Comparison of ENCODE assay signal across 23 cellular contexts in the genomic region with DNA sequence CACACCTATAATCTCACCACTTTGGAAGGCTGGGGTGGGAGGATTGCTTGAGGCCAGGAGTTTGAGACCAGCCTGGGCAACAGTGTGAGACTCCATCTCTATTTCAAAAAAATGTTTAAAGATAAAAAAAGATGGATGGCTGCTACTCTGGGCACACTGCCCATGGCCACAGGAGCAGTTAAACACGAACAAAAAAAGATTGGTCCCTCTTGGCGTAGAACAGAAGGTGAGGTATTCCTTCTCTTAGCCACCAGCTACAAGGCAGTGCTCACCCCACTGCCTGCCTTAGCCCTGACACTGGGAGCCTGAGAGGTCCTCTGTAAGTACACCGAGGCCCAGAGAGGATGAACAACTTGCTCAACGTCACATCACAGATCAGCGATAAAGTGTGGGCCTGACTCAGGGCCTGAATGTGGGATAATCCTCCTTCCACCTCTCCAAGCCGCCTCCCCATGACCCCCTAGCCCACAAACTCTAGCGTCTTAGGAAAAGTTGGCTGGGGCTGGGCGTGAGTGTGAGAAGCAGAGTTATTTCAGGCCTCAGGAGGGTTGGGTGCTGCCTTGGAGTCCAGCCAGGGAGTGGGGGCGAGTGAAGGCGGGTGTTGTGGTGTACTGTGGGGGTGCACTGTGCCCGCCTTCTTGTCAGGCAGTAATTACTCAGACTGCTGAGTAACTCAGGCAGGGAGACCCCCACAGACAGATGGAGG. TPM values are rescaled to one million over a fixed set of nuclear protein-coding genes. Genes with fewer than 3 reads are reported as not detected.
DNase-seq lines count a peak whose midpoint lies in the region; ATAC-seq, FAIRE-seq and TF ChIP-seq lines count a peak whose summit lies in the region.
"Had no signal": no experiment of that assay in that cellular context is flagged by ENCODE, and none has a peak within 500 bp of the region (broad histone marks: within the 10 kb centered on the region; RNA-seq: fewer than 3 reads in every experiment).

No MANE protein-coding gene starts in this region.

- DNase-seq in right cardiac atrium (peak in 2 of 3 donors; percentile 51 to 71), left ventricle myocardium superior (no peak), H1 (ENCODE audit: low read depth in 1 of 2, low spot score in 2 of 2) (no peak), type B pancreatic cell (ENCODE audit: extremely low spot score, unreplicated experiment) (no peak), NCI-H2196 treated with DMSO at 0.1 percent for 48 hours (lab: John Stamatoyannopoulos, UW; ENCODE audit: unreplicated experiment) (no peak), DMS 273 (lab: John Stamatoyannopoulos, UW; ENCODE audit: unreplicated experiment) (no peak)
- DNase-seq: ACHN; activated CD4-positive, alpha-beta T cell treated with anti-CD3 and anti-CD28 coated beads, Interleukin-2, amount 10 ng/mL, durations not matched to agents 7 days and 5 days; activated naive CD4-positive, alpha-beta T cell treated with Interleukin-2 at 50 U/mL for 16 hours; brain microvascular endothelial cell; CD8-positive, alpha-beta T cell; cortex of kidney; DMS79; HCEC 1CT; NCI-H1694; nephron progenitor cell; RPMI8226; stimulated activated CD4-positive, alpha-beta T cell treated with anti-CD3 and anti-CD28 coated beads, Interleukin-15, amount 100 ng/mL, for 24 hours; stimulated activated naive CD4-positive, alpha-beta T cell; transverse colon had no signal

- H2BK12ac ChIP-seq in H1 (ENCODE audit: low read depth, low read length) = no peak overlapping the region

- FAIRE-seq in H1 (lab: Jason Lieb, UNC) = no peak
- FAIRE-seq: keratinocyte, TTC549 had no signal

- no peak overlapping the region for H4K8ac ChIP-seq in H1 (ENCODE audit: extremely low read depth, insufficient read depth, low read length)

- peaks cover 4% of the 10 kb centered on the region for H3K9me3 Mint-ChIP-seq in type B pancreatic cell
- H3K9me3 Mint-ChIP-seq: activated CD4-positive, alpha-beta T cell treated with anti-CD3 and anti-CD28 coated beads, Interleukin-2, amount 10 ng/mL, durations not matched to agents 7 days and 5 days; CD8-positive, alpha-beta T cell had no signal

- peak overlapping the region; percentile 57 for H3K4me3 Mint-ChIP-seq in type B pancreatic cell
- H3K4me3 Mint-ChIP-seq: activated CD4-positive, alpha-beta T cell treated with anti-CD3 and anti-CD28 coated beads, Interleukin-2, amount 10 ng/mL, durations not matched to agents 7 days and 5 days; CD8-positive, alpha-beta T cell had no signal

- no peak overlapping the region for H3K56ac ChIP-seq in H1 (replicated peaks; ENCODE audit: insufficient read length, low read depth, low read length)

- no peak overlapping the region for H3K23ac ChIP-seq in H1 (ENCODE audit: insufficient read length)

- H2AK5ac ChIP-seq in H1 (ENCODE audit: low read depth, low read length) = peak overlapping the region; percentile 7; the same call in 1 of the 2 replicates

- H3K79me1 ChIP-seq in H1 (ENCODE audit: low read depth, low read length) = no peaks in the 10 kb centered on the region

- 47% methylated on average over 11 of the region's 11 CpGs for WGBS in right cardiac atrium
- 81% methylated on average over 11 of the region's 11 CpGs; no CpG with 5 or more reads in 1 of the 2 experiments for WGBS in H1 (ENCODE audit: extremely low coverage in 1 of 2, insufficient coverage in 1 of 2, insufficient read length in 1 of 2, insufficient replicate concordance in 2 of 2, low coverage in 1 of 2, low lambda C conversion rate in 2 of 2, missing lambda C conversion rate in 1 of 2), 2 experiments

- ATAC-seq in right cardiac atrium = no peak
- ATAC-seq in left ventricle myocardium superior = no peak
- ATAC-seq: CD8-positive, alpha-beta T cell had no signal

- no peak overlapping the region for H4K5ac ChIP-seq in H1 (ENCODE audit: insufficient read length, low read depth, low read length)

- no peak overlapping the region for H3K27ac Mint-ChIP-seq in type B pancreatic cell
- H3K27ac Mint-ChIP-seq: CD8-positive, alpha-beta T cell; nephron progenitor cell had no signal

- H3K36me3 Mint-ChIP-seq in type B pancreatic cell = no peaks in the 10 kb centered on the region

- no peak overlapping the region for H2BK5ac ChIP-seq in H1 (ENCODE audit: low read depth, low read length)

- H4K91ac ChIP-seq in H1 (replicated peaks; ENCODE audit: insufficient read length, low read length) = no peak overlapping the region

- H3K27ac ChIP-seq in right cardiac atrium (ENCODE audit: low read length) = peak overlapping the region; percentile 25
- H3K27ac ChIP-seq in H1 (ENCODE audit: low read depth, low read length) = no peak overlapping the region
- H3K27ac ChIP-seq: brain microvascular endothelial cell, hepatocyte, transverse colon had no signal

- H3K79me2 ChIP-seq in H1 (ENCODE audit: control insufficient read depth in 1 of 2, insufficient read depth in 2 of 2, low read length in 2 of 2) = no peaks in the 10 kb centered on the region

- POLR2A ChIA-PET in H1 (lab: Charles Lee; ENCODE audit: partially characterized antibody) = interaction anchor here (0.6 to 1.2 kb wide), 3 partner anchors 10 to 24 kb away, joined by 3 to 4 read pairs (median 3); no protein-coding TSS in a partner anchor

- H2BK20ac ChIP-seq in H1 (ENCODE audit: low read length) = no peak overlapping the region

- H3K36me3 ChIP-seq in H1 (ENCODE audit: control insufficient read depth in 2 of 4, insufficient read depth in 4 of 4, low read length in 3 of 4) = peaks cover 0 to 6% (median 0%) of the 10 kb centered on the region in 4 experiments; a peak in 1 of 8 replicates
- H3K36me3 ChIP-seq: brain microvascular endothelial cell, transverse colon had no signal

- no peak overlapping the region for H3K4me3 ChIP-seq in right cardiac atrium (ENCODE audit: low read length)
- no peak overlapping the region for H3K4me3 ChIP-seq in H1 (ENCODE audit: extremely low read depth in 1 of 4, insufficient read depth in 2 of 4, low read depth in 3 of 4, low read length in 4 of 4)
- H3K4me3 ChIP-seq: hepatocyte, transverse colon had no signal

- H3K4me1 ChIP-seq in right cardiac atrium (ENCODE audit: control insufficient read depth, insufficient read depth, low read length) = peaks cover 2% of the 10 kb centered on the region
- H3K4me1 ChIP-seq in H1 (replicated peaks in 1 of 4; ENCODE audit: control insufficient read depth in 3 of 4, insufficient read depth in 4 of 4, low read length in 3 of 4) = peaks cover 4 to 20% (median 7%) of the 10 kb centered on the region in 4 experiments

- H3K27me3 Mint-ChIP-seq in type B pancreatic cell = peaks cover 52% of the 10 kb centered on the region

- H3K14ac ChIP-seq in H1 (ENCODE audit: insufficient read length) = no peak overlapping the region

- H3K27me3 ChIP-seq in right cardiac atrium (ENCODE audit: control insufficient read depth, insufficient read depth) (no peaks in the 10 kb centered on the region), H1 (replicated peaks in 1 of 4; ENCODE audit: control insufficient read depth in 3 of 4, extremely low read depth in 1 of 4, insufficient read depth in 3 of 4, low read length in 3 of 4) (peaks cover 67 to 71% (median 69%) of the 10 kb centered on the region in 4 experiments)

- no peak overlapping the region for H2BK15ac ChIP-seq in H1 (ENCODE audit: low read length)

- TF ChIP-seq RAD21 in H1 (IDR thresholded peaks at IDR 0.05 in 1 of 2, conservative IDR thresholded peaks at IDR 0.05 in 1 of 2; ENCODE audit: low read depth in 2 of 2, low read length in 2 of 2) = no peak

- H3K4me2 ChIP-seq in H1 (ENCODE audit: insufficient read depth in 1 of 2, low read depth in 2 of 2, low read length in 2 of 2) = no peak overlapping the region
- H3K4me2 ChIP-seq: hepatocyte had no signal

- peaks cover 0 to 8% of the 10 kb centered on the region in 2 experiments for H4K20me1 ChIP-seq in H1 (replicated peaks in 1 of 2; ENCODE audit: control insufficient read depth in 1 of 2, insufficient read depth in 2 of 2, low read length in 2 of 2)

- CTCF ChIA-PET in H1 (lab: Charles Lee; ENCODE audit: partially characterized antibody) = interaction anchor here (0.6 to 5.3 kb wide), 12 partner anchors 8 to 398 kb away, joined by 3 to 47 read pairs (median 4); a partner anchor contains a TSS

- no peak overlapping the region for H2BK120ac ChIP-seq in H1 (replicated peaks; ENCODE audit: low read depth, low read length)

- H3K9ac ChIP-seq in H1 (replicated peaks in 1 of 4; ENCODE audit: extremely low read depth in 1 of 4, low read depth in 3 of 4, low read length in 3 of 4) = no peak overlapping the region

- TF ChIP-seq CTCF in H1 (IDR thresholded peaks at IDR 0.05; ENCODE audit: control extremely low read depth in 1 of 3, insufficient read depth in 1 of 3, low read depth in 1 of 3, low read length in 3 of 3) (no peak), type B pancreatic cell (conservative IDR thresholded peaks at IDR 0.05) (no peak)

- H3K9me3 ChIP-seq in right cardiac atrium (ENCODE audit: control insufficient read depth, low read length) (no peaks in the 10 kb centered on the region), H1 (ENCODE audit: insufficient read depth in 2 of 2, low read depth in 1 of 2, low read length in 1 of 2) (no peaks in the 10 kb centered on the region)
- H3K9me3 ChIP-seq: transverse colon had no signal

- H2AFZ ChIP-seq in H1 (ENCODE audit: low read length) = no peak overlapping the region
- H2AFZ ChIP-seq: hepatocyte had no signal

- no peak overlapping the region for H3K18ac ChIP-seq in H1 (ENCODE audit: extremely low read depth, low read length)

- peaks cover 16% of the 10 kb centered on the region; the same call in 1 of the 2 replicates for H3K23me2 ChIP-seq in H1 (ENCODE audit: low read depth, low read length)

- no peak for TF ChIP-seq POLR2A in H1 (IDR thresholded peaks at IDR 0.05; ENCODE audit: control extremely low read depth in 1 of 2, low read depth in 2 of 2, low read length in 2 of 2)

- peaks cover 12% of the 10 kb centered on the region for H3K4me1 Mint-ChIP-seq in type B pancreatic cell (ENCODE audit: unreplicated experiment)

- no peak for TF ChIP-seq EP300 in H1 (IDR thresholded peaks at IDR 0.05; ENCODE audit: borderline replicate concordance in 1 of 2, low read depth in 2 of 2, low read length in 2 of 2)

- intact Hi-C loops in right cardiac atrium (cut with DNase I) = loop anchor here (2.0 to 10.0 kb wide), 4 partner anchors 53 to 455 kb away; no protein-coding TSS in a partner anchor
- intact Hi-C loops in left ventricle myocardium superior (cut with micrococcal nuclease) = loop anchor here (2.0 kb wide), 1 partner anchor 119 kb away; no protein-coding TSS in a partner anchor

- no peak overlapping the region for H3K4ac ChIP-seq in H1 (replicated peaks; ENCODE audit: insufficient read length, low read depth, low read length)

RNA-seq across cellular contexts. Expression of a gene that starts 2.3 kb away (rescaled TPM):
- 10 to 100 TPM; 24.7 to 30.7 (median 27.5) TPM for total RNA-seq in right cardiac atrium
- 20.5 TPM for polyA plus RNA-seq in right cardiac atrium
- total RNA-seq in left ventricle myocardium superior = 28.9 TPM
- 24.9 and 27.1 TPM in 2 replicates for total RNA-seq in H1 (2021; fragmentation: NEBNext Ultra II Directional; extraction: Animal tissue kit (Norgen Biotek cat#: 25700))
- polyA plus RNA-seq in H1 (2011; rRNA removed) = 30.0 and 48.3 TPM in 2 replicates
- polyA plus RNA-seq in H1 (2011; cell fraction: cytosol; rRNA removed) = 26.0 TPM
- polyA plus RNA-seq in H1 (2011; cell fraction: nucleus; rRNA removed) = 76.8 TPM
- polyA plus RNA-seq in H1 (2012, experiment 1 of 2) = 14.1 to 21.6 TPM (median 19.7 TPM) in 4 replicates
- 16.4 TPM for polyA plus RNA-seq in H1 (2012, experiment 2 of 2)
- 13.4 TPM for polyA plus RNA-seq in H1 (2013, experiment 1 of 2)
- polyA plus RNA-seq in H1 (2013, experiment 2 of 2) = 12.3 TPM
- polyA minus RNA-seq in H1 (2011; rRNA and poly(A)+ RNA removed) = 22.8 and 35.7 TPM in 2 replicates
- 15.0 TPM for polyA minus RNA-seq in H1 (2011; cell fraction: cytosol; rRNA and poly(A)+ RNA removed)
- 34.4 TPM for polyA minus RNA-seq in H1 (2011; cell fraction: nucleus; rRNA and poly(A)+ RNA removed)
- total RNA-seq in type B pancreatic cell (ENCODE audit: low replicate concordance) = 41.5 and 57.1 TPM in 2 replicates

RNA-seq across cellular contexts. Expression of a gene that starts 2.5 kb away (rescaled TPM):
- total RNA-seq in right cardiac atrium (1 to 10 TPM; 3.9 to 5.7 (median 4.2) TPM), left ventricle myocardium superior (1.9 TPM), type B pancreatic cell (ENCODE audit: low replicate concordance) (1.7 and 1.9 TPM in 2 replicates)
- polyA plus RNA-seq in right cardiac atrium (5.4 TPM), H1 (2011; rRNA removed) (0.09 and 0.11 TPM in 2 replicates)
- 0.11 TPM in 1 of 2 replicates, not detected in the other for total RNA-seq in H1 (2021; fragmentation: NEBNext Ultra II Directional; extraction: Animal tissue kit (Norgen Biotek cat#: 25700))
- 0.10 TPM for polyA plus RNA-seq in H1 (2011; cell fraction: cytosol; rRNA removed)
- 0.07 TPM for polyA plus RNA-seq in H1 (2011; cell fraction: nucleus; rRNA removed)
- 0.11 to 0.17 TPM (median 0.14 TPM) in 3 of 4 replicates, not detected in the other for polyA plus RNA-seq in H1 (2012, experiment 1 of 2)
- polyA plus RNA-seq in H1 (2012, experiment 2 of 2) = 0.12 TPM
- 0.06 TPM for polyA plus RNA-seq in H1 (2013, experiment 1 of 2)
- 0.04 TPM for polyA plus RNA-seq in H1 (2013, experiment 2 of 2)
- 0.03 and 0.05 TPM in 2 replicates for polyA minus RNA-seq in H1 (2011; rRNA and poly(A)+ RNA removed)
- not detected for polyA minus RNA-seq in H1 (2011; cell fraction: cytosol; rRNA and poly(A)+ RNA removed)
- polyA minus RNA-seq in H1 (2011; cell fraction: nucleus; rRNA and poly(A)+ RNA removed) = not detected
- total RNA-seq: CD8-positive, alpha-beta T cell had no signal

RNA-seq across cellular contexts. Expression of a gene that starts 14.1 kb away (rescaled TPM):
- total RNA-seq in right cardiac atrium (10 to 100 TPM; 15.3 to 29.4 (median 20.5) TPM), left ventricle myocardium superior (14.4 TPM), type B pancreatic cell (ENCODE audit: low replicate concordance) (27.8 and 42.7 TPM in 2 replicates)
- polyA plus RNA-seq in right cardiac atrium (35.6 TPM), H1 (2011; rRNA removed) (34.5 and 37.0 TPM in 2 replicates)
- 14.9 and 15.3 TPM in 2 replicates for total RNA-seq in H1 (2021; fragmentation: NEBNext Ultra II Directional; extraction: Animal tissue kit (Norgen Biotek cat#: 25700))
- polyA plus RNA-seq in H1 (2011; cell fraction: cytosol; rRNA removed) = 24.4 TPM
- polyA plus RNA-seq in H1 (2011; cell fraction: nucleus; rRNA removed) = 22.7 TPM
- 17.7 to 21.4 TPM (median 18.6 TPM) in 4 replicates for polyA plus RNA-seq in H1 (2012, experiment 1 of 2)
- 42.5 TPM for polyA plus RNA-seq in H1 (2012, experiment 2 of 2)
- polyA plus RNA-seq in H1 (2013, experiment 1 of 2) = 23.4 TPM
- polyA plus RNA-seq in H1 (2013, experiment 2 of 2) = 23.8 TPM
- 18.9 TPM in 2 replicates for polyA minus RNA-seq in H1 (2011; rRNA and poly(A)+ RNA removed)
- 7.5 TPM for polyA minus RNA-seq in H1 (2011; cell fraction: cytosol; rRNA and poly(A)+ RNA removed)
- 5.2 TPM for polyA minus RNA-seq in H1 (2011; cell fraction: nucleus; rRNA and poly(A)+ RNA removed)

RNA-seq across cellular contexts. Expression of a gene that starts 27.2 kb away (rescaled TPM):
- total RNA-seq in right cardiac atrium (10 to 100 TPM; 16.9 to 33.0 (median 24.7) TPM), left ventricle myocardium superior (19.0 TPM), type B pancreatic cell (ENCODE audit: low replicate concordance) (3.4 and 21.6 TPM in 2 replicates)
- polyA plus RNA-seq in right cardiac atrium (10.3 TPM), H1 (2011; rRNA removed) (0.06 and 0.11 TPM in 2 replicates)
- 0.09 and 0.19 TPM in 2 replicates for total RNA-seq in H1 (2021; fragmentation: NEBNext Ultra II Directional; extraction: Animal tissue kit (Norgen Biotek cat#: 25700))
- polyA plus RNA-seq in H1 (2011; cell fraction: cytosol; rRNA removed) = 0.09 TPM
- polyA plus RNA-seq in H1 (2011; cell fraction: nucleus; rRNA removed) = 0.20 TPM
- polyA plus RNA-seq in H1 (2012, experiment 1 of 2) = 0.09 to 0.24 TPM (median 0.20 TPM) in 4 replicates
- 0.20 TPM for polyA plus RNA-seq in H1 (2012, experiment 2 of 2)
- polyA plus RNA-seq in H1 (2013, experiment 1 of 2) = 0.02 TPM
- polyA plus RNA-seq in H1 (2013, experiment 2 of 2) = 0.11 TPM
- polyA minus RNA-seq in H1 (2011; rRNA and poly(A)+ RNA removed) = 0.22 TPM in 1 of 2 replicates, not detected in the other
- not detected for polyA minus RNA-seq in H1 (2011; cell fraction: cytosol; rRNA and poly(A)+ RNA removed)
- polyA minus RNA-seq in H1 (2011; cell fraction: nucleus; rRNA and poly(A)+ RNA removed) = 0.30 TPM

Comparison
In these comparisons a context has a peak if more than half of its experiments do, and no peak if none do; other contexts are left out.
1. DNase-seq: peak in right cardiac atrium (2 of 3); none in left ventricle myocardium superior (single experiment), H1 (0 of 2), type B pancreatic cell (single experiment), NCI-H2196 treated with DMSO at 0.1 percent for 48 hours (single experiment) and DMS 273 (single experiment).